Comparison of ENCODE assay signal across 1 cellular context in the genomic region with DNA sequence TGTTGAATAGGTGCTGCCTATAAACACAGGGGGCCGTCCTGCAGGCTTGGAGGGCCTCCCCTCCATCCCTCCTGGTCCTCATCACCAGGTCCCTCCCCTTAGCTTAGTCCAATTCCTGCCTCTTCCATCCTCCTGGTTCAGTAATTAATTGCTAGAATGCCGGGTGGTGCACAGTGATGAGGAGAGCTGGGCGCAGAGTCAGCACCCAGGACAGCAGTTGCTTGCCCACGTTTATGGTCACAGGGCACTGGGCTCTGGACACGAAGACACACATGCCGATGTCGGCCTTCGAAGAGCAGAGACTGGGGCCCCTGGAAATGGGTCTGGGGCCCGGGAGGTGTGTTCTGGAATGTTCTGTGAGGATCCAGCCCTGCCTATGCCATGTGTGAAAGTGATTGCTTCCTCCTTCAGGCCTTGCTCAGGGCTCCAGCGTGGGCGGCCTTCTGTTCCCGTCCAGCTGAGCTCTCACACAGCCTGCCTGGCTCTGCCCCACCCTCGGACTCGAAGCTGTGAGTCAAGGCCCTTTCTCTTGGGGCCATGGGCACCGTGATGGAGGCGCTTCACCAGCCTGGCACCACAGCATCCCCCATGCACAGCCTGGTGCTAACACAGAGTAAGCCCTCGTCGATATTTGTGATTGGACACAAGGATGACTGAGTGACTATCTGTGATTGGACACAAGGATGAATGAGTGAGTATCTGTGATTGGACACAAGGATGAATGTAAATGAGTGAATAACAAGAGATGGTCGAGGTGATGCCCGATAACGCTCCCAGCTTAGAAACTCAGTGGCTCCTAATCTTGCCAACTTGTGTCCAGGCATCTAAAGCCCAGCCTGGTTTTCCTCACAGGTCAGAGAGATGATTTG.
TF ChIP-seq lines count a peak whose summit lies in the region.

No MANE protein-coding gene starts in this region.

TF ChIP-seq in HepG2, 621 proteins besides CTCF, POLR2A, EP300 and RAD21 (continued from another document):
- TF ChIP-seq, protein P1, sequence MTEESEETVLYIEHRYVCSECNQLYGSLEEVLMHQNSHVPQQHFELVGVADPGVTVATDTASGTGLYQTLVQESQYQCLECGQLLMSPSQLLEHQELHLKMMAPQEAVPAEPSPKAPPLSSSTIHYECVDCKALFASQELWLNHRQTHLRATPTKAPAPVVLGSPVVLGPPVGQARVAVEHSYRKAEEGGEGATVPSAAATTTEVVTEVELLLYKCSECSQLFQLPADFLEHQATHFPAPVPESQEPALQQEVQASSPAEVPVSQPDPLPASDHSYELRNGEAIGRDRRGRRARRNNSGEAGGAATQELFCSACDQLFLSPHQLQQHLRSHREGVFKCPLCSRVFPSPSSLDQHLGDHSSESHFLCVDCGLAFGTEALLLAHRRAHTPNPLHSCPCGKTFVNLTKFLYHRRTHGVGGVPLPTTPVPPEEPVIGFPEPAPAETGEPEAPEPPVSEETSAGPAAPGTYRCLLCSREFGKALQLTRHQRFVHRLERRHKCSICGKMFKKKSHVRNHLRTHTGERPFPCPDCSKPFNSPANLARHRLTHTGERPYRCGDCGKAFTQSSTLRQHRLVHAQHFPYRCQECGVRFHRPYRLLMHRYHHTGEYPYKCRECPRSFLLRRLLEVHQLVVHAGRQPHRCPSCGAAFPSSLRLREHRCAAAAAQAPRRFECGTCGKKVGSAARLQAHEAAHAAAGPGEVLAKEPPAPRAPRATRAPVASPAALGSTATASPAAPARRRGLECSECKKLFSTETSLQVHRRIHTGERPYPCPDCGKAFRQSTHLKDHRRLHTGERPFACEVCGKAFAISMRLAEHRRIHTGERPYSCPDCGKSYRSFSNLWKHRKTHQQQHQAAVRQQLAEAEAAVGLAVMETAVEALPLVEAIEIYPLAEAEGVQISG (CRISPR knock-in tag; IDR thresholded peaks at IDR 0.05) = peak; percentile 28; the same call in 1 of the 2 replicates
- TF ChIP-seq, protein P2, sequence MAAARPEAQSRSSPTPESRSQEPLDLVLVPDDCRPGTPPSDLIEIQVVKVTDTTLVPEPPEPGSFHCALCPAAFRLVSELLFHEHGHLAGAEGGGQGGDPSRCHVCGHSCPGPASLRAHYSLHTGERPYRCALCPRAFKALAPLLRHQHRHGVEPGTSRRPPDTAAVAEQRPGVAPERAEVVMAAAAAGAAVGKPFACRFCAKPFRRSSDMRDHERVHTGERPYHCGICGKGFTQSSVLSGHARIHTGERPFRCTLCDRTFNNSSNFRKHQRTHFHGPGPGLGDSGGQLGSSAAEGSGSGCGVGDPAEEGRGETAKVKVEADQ (CRISPR knock-in tag; IDR thresholded peaks at IDR 0.05; ENCODE audit: borderline replicate concordance) = 0 out of 2 replicates have a peak, but pooled peaks have one; percentile 38
- TF ChIP-seq HNF4A (CRISPR knock-in tag; IDR thresholded peaks at IDR 0.05) = no peak
- TF ChIP-seq CENPX (CRISPR knock-in tag; IDR thresholded peaks at IDR 0.05) = no peak
- TF ChIP-seq ZIK1 (CRISPR knock-in tag; IDR thresholded peaks at IDR 0.05; ENCODE audit: borderline replicate concordance, low read depth) = 0 out of 2 replicates have a peak, but pooled peaks have one; percentile 19
- no peak for TF ChIP-seq FOXM1 (CRISPR knock-in tag; IDR thresholded peaks at IDR 0.05)
- no peak for TF ChIP-seq POLR2AphosphoS5 (IDR thresholded peaks at IDR 0.05; ENCODE audit: low read depth, low read length)
- no peak for TF ChIP-seq MAZ (IDR thresholded peaks at IDR 0.05; ENCODE audit: borderline replicate concordance, low read depth, low read length)
- TF ChIP-seq MAZ (CRISPR knock-in tag; IDR thresholded peaks at IDR 0.05; ENCODE audit: low read depth) = no peak; the same call in 1 of the 2 replicates
- 0 out of 2 replicates have a peak, but pooled peaks have one; percentile 32 for TF ChIP-seq ZBTB7A (CRISPR knock-in tag; IDR thresholded peaks at IDR 0.05)
- TF ChIP-seq ZSCAN25 (CRISPR knock-in tag; IDR thresholded peaks at IDR 0.05) = no peak
- TF ChIP-seq ZNF235 (CRISPR knock-in tag; IDR thresholded peaks at IDR 0.05; ENCODE audit: borderline replicate concordance) = peak; percentile 12; the same call in 1 of the 2 replicates
- TF ChIP-seq ZBTB38 (CRISPR knock-in tag; IDR thresholded peaks at IDR 0.05) = peak; percentile 98
- no peak for TF ChIP-seq NFIB (CRISPR knock-in tag; IDR thresholded peaks at IDR 0.05; ENCODE audit: borderline replicate concordance)
- TF ChIP-seq SIX4 (CRISPR knock-in tag; IDR thresholded peaks at IDR 0.05) = no peak
- no peak for TF ChIP-seq ATAD3A (CRISPR knock-in tag; IDR thresholded peaks at IDR 0.05)
- TF ChIP-seq ZNF605 (CRISPR knock-in tag; IDR thresholded peaks at IDR 0.05) = peak; percentile 66; the same call in 1 of the 2 replicates
- TF ChIP-seq HCFC1 (IDR thresholded peaks at IDR 0.05; ENCODE audit: low read depth, low read length) = no peak
